Comparison of ENCODE assay signal across 28 cellular contexts in genomic region chr2:39734451-39734850, GRCh38.
"Had no signal": no experiment of that assay in that cellular context is flagged by ENCODE, and none has a peak within 500 bp of the region (broad histone marks: within the 10 kb centered on the region; RNA-seq: fewer than 3 reads in every experiment).

No MANE protein-coding gene starts in this region.

- H3K4me1 ChIP-seq: body of pancreas, pancreas, upper lobe of left lung had no signal

- H3K4me1 Mint-ChIP-seq: activated CD8-positive, alpha-beta memory T cell treated with anti-CD3 and anti-CD28 coated beads, Interleukin-2, amount 10 ng/mL, durations not matched to agents 7 days and 5 days had no signal

- H3K27ac ChIP-seq: body of pancreas, left ventricle myocardium inferior, neutrophil, pancreas, SK-N-MC, upper lobe of left lung had no signal

- H3K9me3 Mint-ChIP-seq: activated CD4-positive, alpha-beta T cell treated with anti-CD3 and anti-CD28 coated beads, Interleukin-2, amount 10 ng/mL, durations not matched to agents 24 days and 14 days; activated CD8-positive, alpha-beta T cell treated with anti-CD3 and anti-CD28 coated beads for 36 hours; activated T-helper 1 cell treated with anti-CD3 and anti-CD28 coated beads, Interleukin-12 subunit alpha, Interleukin-12 subunit beta, Interleukin-2, Interleukin-4 antibody, amounts not matched to agents 30 ng/mL and 10 ng/mL and 1 ng/mL, durations not matched to agents 14 hours and 24 hours and 36 hours; stimulated activated naive CD8-positive, alpha-beta T cell treated with anti-CD3 and anti-CD28 coated beads, Interleukin-15, Interleukin-2, amounts not matched to agents 100 ng/mL and 50 ng/mL, for 24 hours had no signal

- H3K4me3 Mint-ChIP-seq: activated CD4-positive, alpha-beta T cell treated with anti-CD3 and anti-CD28 coated beads, Interleukin-2, amount 10 ng/mL, durations not matched to agents 24 days and 14 days; activated CD8-positive, alpha-beta memory T cell treated with anti-CD3 and anti-CD28 coated beads, Interleukin-2, amount 10 ng/mL, durations not matched to agents 7 days and 5 days; activated CD8-positive, alpha-beta T cell treated with anti-CD3 and anti-CD28 coated beads for 36 hours; activated naive CD8-positive, alpha-beta T cell; activated T-helper 1 cell treated with anti-CD3 and anti-CD28 coated beads, Interleukin-12 subunit alpha, Interleukin-12 subunit beta, Interleukin-2, Interleukin-4 antibody, amounts not matched to agents 30 ng/mL and 10 ng/mL and 1 ng/mL, durations not matched to agents 14 hours and 24 hours and 36 hours; nephron; stimulated activated naive CD8-positive, alpha-beta T cell treated with anti-CD3 and anti-CD28 coated beads, Interleukin-15, Interleukin-2, amounts not matched to agents 100 ng/mL and 50 ng/mL, for 24 hours; T-helper 17 cell had no signal

- FAIRE-seq: frontal cortex, pancreas had no signal

- H3K27ac Mint-ChIP-seq: activated CD4-positive, alpha-beta T cell treated with anti-CD3 and anti-CD28 coated beads, Interleukin-2, amount 10 ng/mL, durations not matched to agents 24 days and 14 days; activated CD8-positive, alpha-beta memory T cell treated with anti-CD3 and anti-CD28 coated beads, Interleukin-2, amount 10 ng/mL, durations not matched to agents 7 days and 5 days; activated CD8-positive, alpha-beta T cell treated with anti-CD3 and anti-CD28 coated beads for 36 hours; activated T-helper 1 cell treated with anti-CD3 and anti-CD28 coated beads, Interleukin-12 subunit alpha, Interleukin-12 subunit beta, Interleukin-2, Interleukin-4 antibody, amounts not matched to agents 30 ng/mL and 10 ng/mL and 1 ng/mL, durations not matched to agents 14 hours and 24 hours and 36 hours; nephron; stimulated activated naive CD8-positive, alpha-beta T cell treated with anti-CD3 and anti-CD28 coated beads, Interleukin-15, Interleukin-2, amounts not matched to agents 100 ng/mL and 50 ng/mL, for 24 hours; T-helper 17 cell had no signal

- H3K4me3 ChIP-seq: body of pancreas, left ventricle myocardium inferior, pancreas, SK-N-MC, upper lobe of left lung had no signal

- H3K9me3 ChIP-seq: body of pancreas, left ventricle myocardium inferior, neutrophil, pancreas, upper lobe of left lung had no signal

- H3K27me3 Mint-ChIP-seq: activated CD4-positive, alpha-beta T cell treated with anti-CD3 and anti-CD28 coated beads, Interleukin-2, amount 10 ng/mL, durations not matched to agents 24 days and 14 days; activated CD8-positive, alpha-beta memory T cell treated with anti-CD3 and anti-CD28 coated beads, Interleukin-2, amount 10 ng/mL, durations not matched to agents 7 days and 5 days; activated CD8-positive, alpha-beta T cell treated with anti-CD3 and anti-CD28 coated beads for 36 hours; activated naive CD8-positive, alpha-beta T cell; stimulated activated naive CD8-positive, alpha-beta T cell treated with anti-CD3 and anti-CD28 coated beads, Interleukin-15, Interleukin-2, amounts not matched to agents 100 ng/mL and 50 ng/mL, for 24 hours; T-helper 17 cell had no signal

- ATAC-seq: activated CD4-positive, CD25-positive, alpha-beta regulatory T cell treated with anti-CD3 and anti-CD28 coated beads, Interleukin-2, amount 50 U/mL, for 24 hours; activated CD8-positive, alpha-beta memory T cell treated with anti-CD3 and anti-CD28 coated beads, Interleukin-2, amount 10 ng/mL, durations not matched to agents 7 days and 5 days; activated CD8-positive, alpha-beta T cell treated with anti-CD3 and anti-CD28 coated beads for 36 hours; body of pancreas; pancreas; right cardiac atrium; T-helper 17 cell had no signal

- H3K27me3 ChIP-seq: body of pancreas, neutrophil, pancreas, upper lobe of left lung had no signal

- DNase-seq: activated CD4-positive, alpha-beta T cell treated with anti-CD3 and anti-CD28 coated beads, Interleukin-2, amount 10 ng/mL, durations not matched to agents 24 days and 14 days; activated CD8-positive, alpha-beta memory T cell treated with anti-CD3 and anti-CD28 coated beads, Interleukin-2, amount 10 ng/mL, durations not matched to agents 7 days and 5 days; activated CD8-positive, alpha-beta T cell treated with anti-CD3 and anti-CD28 coated beads for 36 hours; activated gamma-delta T cell treated with Interleukin-2 at 50 U/mL for 16 hours; activated T-cell treated with anti-CD3 and anti-CD28 coated beads for 4 hours; amygdala; body of pancreas; caudate nucleus; dermis blood vessel endothelial cell; effector CD8-positive, alpha-beta T cell; hippocampal formation; kidney glomerular epithelial cell; left ventricle myocardium inferior; pancreas; right cardiac atrium; stimulated activated CD4-positive, alpha-beta T cell treated with anti-CD3 and anti-CD28 coated beads, Interleukin-12 subunit alpha, Interleukin-12 subunit beta, amount 100 ng/mL, for 4 hours; stimulated activated CD4-positive, alpha-beta T cell treated with anti-CD3 and anti-CD28 coated beads, Interleukin-4, amount 100 ng/mL, for 4 hours; SW 1271; T-helper 17 cell; upper lobe of left lung had no signal
